In genomic region chr7:5157426-5157825, GRCh38 we compare ENCODE assay signal across 8 cellular contexts. TPM values are rescaled to one million over a fixed set of nuclear protein-coding genes. Genes with fewer than 3 reads are reported as not detected.
DNase-seq lines count a peak whose midpoint lies in the region; FAIRE-seq and TF ChIP-seq lines count a peak whose summit lies in the region.
"Not testable (repeated sequence)": the region's sequence is repeated elsewhere in the genome, so short reads cannot be mapped to it uniquely, and the experiment has no call there.

No MANE protein-coding gene starts in this region.

- H3F3A ChIP-seq in SK-N-SH (replicated peaks; ENCODE audit: insufficient read depth), result not testable (repeated sequence)

- 21% methylated on average over 7 of the region's 7 CpGs for WGBS in SK-N-SH (ENCODE audit: low lambda C conversion rate)
- no CpG with 5 or more reads among the region's 7 CpGs for WGBS in mesendoderm (ENCODE audit: extremely low coverage, insufficient coverage, low lambda C conversion rate)

- not testable (repeated sequence) for H3K36me3 ChIP-seq in SK-N-SH (replicated peaks in 1 of 2; ENCODE audit: control insufficient read depth in 1 of 2, insufficient read depth in 2 of 2, low read length in 1 of 2); astrocyte (ENCODE audit: insufficient read depth, low read length); mesendoderm (ENCODE audit: control insufficient read depth, insufficient read depth, low read length)

- not testable (repeated sequence) for H3K9me3 ChIP-seq in SK-N-SH; astrocyte (ENCODE audit: insufficient read depth, low read depth, low read length)

- H3K27me3 Mint-ChIP-seq in astrocyte (ENCODE audit: low read depth, unreplicated experiment), result peaks cover 10% of the 10 kb centered on the region

- H4K8ac ChIP-seq in mesendoderm (ENCODE audit: low read depth, low read length), result not testable (repeated sequence)

- TF ChIP-seq EP300 in SK-N-SH (IDR thresholded peaks at IDR 0.05; ENCODE audit: borderline replicate concordance in 1 of 2, low read depth in 1 of 2, low read length in 1 of 2), result not testable (repeated sequence)

- not testable (repeated sequence) for H2BK5ac ChIP-seq in mesendoderm (ENCODE audit: low read length)

- not testable (repeated sequence) for H3K4me1 ChIP-seq in SK-N-SH (ENCODE audit: control insufficient read depth in 1 of 2, insufficient read depth in 2 of 2, low read depth in 1 of 2, low read length in 1 of 2); astrocyte (ENCODE audit: insufficient read depth, low read length); mesendoderm (ENCODE audit: control insufficient read depth, low read depth, low read length)

- not testable (repeated sequence) for H4K20me1 ChIP-seq in SK-N-SH (ENCODE audit: insufficient read depth); astrocyte (ENCODE audit: insufficient read depth, low read length)

- not testable (repeated sequence) for H3K4me3 ChIP-seq in SK-N-SH (ENCODE audit: low read depth in 2 of 2, low read length in 1 of 2); astrocyte (ENCODE audit: insufficient read depth, low read depth, low read length); mesendoderm (ENCODE audit: low read length)

- not testable (repeated sequence) for H3K9ac ChIP-seq in SK-N-SH; astrocyte (ENCODE audit: low read length); mesendoderm (ENCODE audit: low read length)

- H3K4me2 ChIP-seq in SK-N-SH; astrocyte (ENCODE audit: low read length); mesendoderm (ENCODE audit: low read length): not testable (repeated sequence)

- not testable (repeated sequence) for TF ChIP-seq CTCF in SK-N-SH (IDR thresholded peaks at IDR 0.05); astrocyte (IDR thresholded peaks at IDR 0.05; ENCODE audit: insufficient read depth, low read depth, low read length)

- DNase-seq in DMS53 (lab: John Stamatoyannopoulos, UW), result peak; percentile 54
- peak; percentile 61 for DNase-seq in MV-4-11 (lab: John Stamatoyannopoulos, UW)
- peak; percentile 86 for DNase-seq in NCI-H2227 (lab: John Stamatoyannopoulos, UW; ENCODE audit: unreplicated experiment)
- DNase-seq in SK-N-SH, result peak; percentile 39
- not testable (repeated sequence) for DNase-seq in astrocyte (ENCODE audit: low read depth)
- peak; percentile 40 for DNase-seq in cerebellar cortex (ENCODE audit: low spot score)
- peak; percentile 19 for DNase-seq in mesendoderm
- DNase-seq in putamen (ENCODE audit: low spot score), result peak; percentile 17

- POLR2A ChIA-PET in SK-N-SH (lab: Yijun Ruan, JAX), result not testable (repeated sequence)

- not testable (repeated sequence) for H3K9me3 Mint-ChIP-seq in astrocyte (ENCODE audit: unreplicated experiment)

- H3K56ac ChIP-seq in mesendoderm (ENCODE audit: low read length), result not testable (repeated sequence)

- H3K79me1 ChIP-seq in mesendoderm (ENCODE audit: low read length), result not testable (repeated sequence)

- H2AFZ ChIP-seq in SK-N-SH (ENCODE audit: low read depth); astrocyte (ENCODE audit: low read depth, low read length): not testable (repeated sequence)

- not testable (repeated sequence) for H3K27ac Mint-ChIP-seq in astrocyte (ENCODE audit: unreplicated experiment)

- not testable (repeated sequence) for H2AK5ac ChIP-seq in mesendoderm (ENCODE audit: low read length)

- FAIRE-seq in astrocyte (lab: Jason Lieb, UNC), result peak; percentile 23

- CTCF ChIA-PET in SK-N-SH (lab: Yijun Ruan, JAX), result interaction anchor here (0.9 to 1.5 kb wide), 4 partner anchors 15 to 327 kb away, joined by 3 to 4 read pairs (median 3); no protein-coding TSS in a partner anchor

- H3K9me2 ChIP-seq in SK-N-SH, result not testable (repeated sequence)

- H3K4me3 Mint-ChIP-seq in astrocyte (ENCODE audit: unreplicated experiment), result not testable (repeated sequence)

- H2BK15ac ChIP-seq in mesendoderm (replicated peaks; ENCODE audit: low read depth), result not testable (repeated sequence)

- H3K4me1 Mint-ChIP-seq in astrocyte (ENCODE audit: low read depth, unreplicated experiment), result not testable (repeated sequence)

- not testable (repeated sequence) for H3K79me2 ChIP-seq in SK-N-SH (ENCODE audit: insufficient read depth); astrocyte (ENCODE audit: insufficient read depth, low read length); mesendoderm (ENCODE audit: control insufficient read depth, insufficient read depth, low read length)

- H3K23ac ChIP-seq in mesendoderm (ENCODE audit: low read length), result not testable (repeated sequence)

- H3K18ac ChIP-seq in mesendoderm (ENCODE audit: low read length), result not testable (repeated sequence)

- not testable (repeated sequence) for H4K5ac ChIP-seq in mesendoderm (ENCODE audit: low read length)

- not testable (repeated sequence) for H3K4ac ChIP-seq in mesendoderm (ENCODE audit: low read depth, low read length)

- not testable (repeated sequence) for TF ChIP-seq RAD21 in SK-N-SH (IDR thresholded peaks at IDR 0.05; ENCODE audit: low read length)

- not testable (repeated sequence) for H3K27me3 ChIP-seq in SK-N-SH (ENCODE audit: insufficient read depth); astrocyte (ENCODE audit: insufficient read depth, low read length); mesendoderm (ENCODE audit: insufficient read depth, low read length, poor library complexity)

- H3K27ac ChIP-seq in SK-N-SH (ENCODE audit: low read depth in 2 of 2, low read length in 1 of 2); astrocyte (ENCODE audit: low read depth, low read length); mesendoderm (ENCODE audit: low read depth, low read length): not testable (repeated sequence)

- H3K36me3 Mint-ChIP-seq in astrocyte (ENCODE audit: low read depth, unreplicated experiment), result not testable (repeated sequence)

- H2BK120ac ChIP-seq in mesendoderm (ENCODE audit: low read depth, low read length), result not testable (repeated sequence)

TF ChIP-seq in SK-N-SH, 30 proteins besides CTCF, POLR2A, EP300 and RAD21:
- TF ChIP-seq GATA2 (CRISPR knock-in tag; IDR thresholded peaks at IDR 0.05), result 0 out of 2 replicates have a peak, but pooled peaks have one; percentile 18

RNA-seq across cellular contexts. Expression of gene WIPI2, which starts 32.6 kb away (rescaled TPM):
- 99.1 and 106 TPM in 2 replicates for polyA plus RNA-seq in SK-N-SH (2012; rRNA removed)
- polyA plus RNA-seq in SK-N-SH (2012; cell fraction: cytosol; rRNA removed), result 64.0 and 75.8 TPM in 2 replicates
- polyA plus RNA-seq in SK-N-SH (2012; cell fraction: nucleus; rRNA removed), result 108 and 112 TPM in 2 replicates
- total RNA-seq in astrocyte, result 73.3 and 76.6 TPM in 2 replicates
- polyA plus RNA-seq in mesendoderm (2013, experiment 1 of 2), result 75.8 TPM
- polyA plus RNA-seq in mesendoderm (2013, experiment 2 of 2), result 79.9 TPM
